ENCODE assay signal across 17 cellular contexts in genomic region chr3:12317914-12318313, GRCh38. TPM values are rescaled to one million over a fixed set of nuclear protein-coding genes. Genes with fewer than 3 reads are reported as not detected.
"Had no signal": no experiment of that assay in that cellular context is flagged by ENCODE, and none has a peak within 500 bp of the region (broad histone marks: within the 10 kb centered on the region; RNA-seq: fewer than 3 reads in every experiment).

No MANE protein-coding gene starts in this region.

- H3K27ac Mint-ChIP-seq: activated CD4-positive, alpha-beta T cell treated with anti-CD3 and anti-CD28 coated beads for 36 hours; activated naive CD4-positive, alpha-beta T cell treated with anti-CD3 and anti-CD28 coated beads for 36 hours; activated T-helper 17 cell treated with anti-CD3 and anti-CD28 coated beads, Interleukin-2, amount 50 U/mL, for 72 hours; stimulated activated naive CD8-positive, alpha-beta T cell treated with anti-CD3 and anti-CD28 coated beads, Interleukin-15, amount 100 ng/mL, for 72 hours had no signal

- H3K4me1 Mint-ChIP-seq: activated T-helper 17 cell treated with anti-CD3 and anti-CD28 coated beads, Interleukin-2, amount 50 U/mL, for 72 hours; neural crest cell; stimulated activated naive CD8-positive, alpha-beta T cell treated with anti-CD3 and anti-CD28 coated beads, Interleukin-15, amount 100 ng/mL, for 72 hours had no signal

- H3K4me3 Mint-ChIP-seq: activated CD4-positive, alpha-beta T cell treated with anti-CD3 and anti-CD28 coated beads for 36 hours; activated naive CD4-positive, alpha-beta T cell treated with anti-CD3 and anti-CD28 coated beads for 36 hours; activated T-helper 17 cell treated with anti-CD3 and anti-CD28 coated beads, Interleukin-2, amount 50 U/mL, for 72 hours; neural crest cell; stimulated activated naive CD8-positive, alpha-beta T cell treated with anti-CD3 and anti-CD28 coated beads, Interleukin-15, amount 100 ng/mL, for 72 hours had no signal

- H3K36me3 ChIP-seq: adrenal gland, thoracic aorta, vagina had no signal

- H3K4me3 ChIP-seq: adrenal gland, hepatocyte, thoracic aorta, vagina had no signal

- H3K9me3 ChIP-seq: adrenal gland, thoracic aorta, vagina had no signal

- ATAC-seq: activated CD4-positive, alpha-beta T cell treated with anti-CD3 and anti-CD28 coated beads for 36 hours; activated T-helper 17 cell treated with anti-CD3 and anti-CD28 coated beads, Interleukin-2, amount 50 U/mL, for 72 hours; stimulated activated naive CD8-positive, alpha-beta T cell treated with anti-CD3 and anti-CD28 coated beads, Interleukin-15, amount 100 ng/mL, for 72 hours had no signal

- H3K27ac ChIP-seq: hepatocyte, thoracic aorta, vagina had no signal

- H3K9me3 Mint-ChIP-seq: activated naive CD4-positive, alpha-beta T cell treated with anti-CD3 and anti-CD28 coated beads for 36 hours; activated T-helper 17 cell treated with anti-CD3 and anti-CD28 coated beads, Interleukin-2, amount 50 U/mL, for 72 hours; neural crest cell; stimulated activated naive CD8-positive, alpha-beta T cell treated with anti-CD3 and anti-CD28 coated beads, Interleukin-15, amount 100 ng/mL, for 72 hours had no signal

- H3K4me1 ChIP-seq: adrenal gland had no signal

- DNase-seq: activated CD4-positive, alpha-beta T cell treated with anti-CD3 and anti-CD28 coated beads for 36 hours; activated naive CD4-positive, alpha-beta T cell treated with anti-CD3 and anti-CD28 coated beads for 36 hours; activated T-cell treated with anti-CD3 and anti-CD28 coated beads for 4 hours; adrenal gland; caudate nucleus; cortex of kidney; effector memory CD4-positive, alpha-beta T cell; kidney glomerular epithelial cell; mesendoderm; stimulated activated CD4-positive, alpha-beta T cell treated with anti-CD3 and anti-CD28 coated beads, Interleukin-4, amount 100 ng/mL, for 4 hours; stimulated activated naive CD8-positive, alpha-beta T cell treated with anti-CD3 and anti-CD28 coated beads, Interleukin-15, amount 100 ng/mL, for 72 hours; T-helper 9 cell had no signal

- H3K27me3 ChIP-seq: adrenal gland, hepatocyte, vagina had no signal

RNA-seq across cellular contexts. Expression of gene PPARG, which starts 29.0 kb away (rescaled TPM):
- total RNA-seq: neural crest cell had no signal
